Comparison of ENCODE assay signal across 10 cellular contexts in the genomic region with DNA sequence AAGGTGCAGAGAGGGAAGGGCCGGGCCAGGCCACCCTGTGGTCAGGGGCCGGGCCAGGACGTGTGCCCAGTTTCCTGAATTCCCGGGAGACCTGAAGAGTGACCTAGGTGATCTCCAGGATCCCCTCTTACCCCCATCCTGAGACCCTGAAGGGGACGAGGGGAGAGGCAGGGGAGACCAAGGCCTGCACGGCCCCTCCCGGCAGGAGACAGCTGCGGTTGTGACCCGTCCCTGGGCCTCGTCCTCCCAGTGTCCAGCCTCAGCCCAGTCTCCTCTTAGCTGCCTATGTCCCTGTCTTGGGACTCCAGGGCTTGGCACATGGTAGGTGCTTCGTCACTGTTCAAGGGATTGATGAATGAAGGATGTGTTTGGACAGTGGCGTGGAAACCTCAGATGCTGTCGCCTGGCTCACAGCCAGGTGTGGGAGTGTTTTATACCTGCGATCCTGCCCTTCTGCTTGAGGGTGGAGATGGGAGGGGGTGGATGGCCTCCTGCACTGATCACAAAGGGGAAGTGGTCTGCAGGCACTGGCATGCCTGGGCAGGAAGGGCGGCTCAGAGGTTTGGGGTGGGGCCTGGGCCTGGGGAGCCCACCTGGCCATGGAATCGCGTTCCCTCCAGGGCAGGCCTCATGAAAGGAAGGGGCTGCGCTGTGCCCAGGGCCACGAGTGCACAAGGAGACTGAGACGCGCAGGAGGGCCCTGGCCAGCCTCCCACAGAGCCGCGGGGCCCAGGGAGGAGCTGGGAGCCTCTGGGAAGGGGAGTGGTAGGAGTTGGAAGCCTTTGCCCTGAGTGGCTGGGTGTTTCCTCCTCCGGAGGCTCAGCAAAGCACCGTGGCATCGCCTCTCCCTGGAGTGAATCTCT. TPM values are rescaled to one million over a fixed set of nuclear protein-coding genes. Genes with fewer than 3 reads are reported as not detected.
DNase-seq lines count a peak whose midpoint lies in the region; ATAC-seq and TF ChIP-seq lines count a peak whose summit lies in the region.
"Had no signal": no experiment of that assay in that cellular context is flagged by ENCODE, and none has a peak within 500 bp of the region (broad histone marks: within the 10 kb centered on the region; RNA-seq: fewer than 3 reads in every experiment).

No MANE protein-coding gene starts in this region.

- H2AK5ac ChIP-seq in mesenchymal stem cell (ENCODE audit: low read length, severe bottlenecking), result no peak overlapping the region

- no peak overlapping the region for H2BK15ac ChIP-seq in mesenchymal stem cell (ENCODE audit: low read depth, poor library complexity, severe bottlenecking)

- peak; percentile 43 for DNase-seq in DMS153 (lab: John Stamatoyannopoulos, UW)
- peak; percentile 48 for DNase-seq in MV-4-11 (lab: John Stamatoyannopoulos, UW)
- peak; percentile 84 for DNase-seq in RWPE1 (ENCODE audit: low spot score)
- no peak for DNase-seq in mesenchymal stem cell
- DNase-seq in amniotic stem cell (lab: John Stamatoyannopoulos, UW), result no peak
- no peak for DNase-seq in left lobe of liver (ENCODE audit: low spot score)
- DNase-seq in RKO (ENCODE audit: low spot score), result no peak
- DNase-seq in OCI-M1 (lab: John Stamatoyannopoulos, UW), result no peak
- DNase-seq: CD4-positive, CD25-positive, alpha-beta regulatory T cell had no signal

- 91% methylated on average over 26 of the region's 26 CpGs for WGBS in mesenchymal stem cell

- H2AFZ ChIP-seq in mesenchymal stem cell (ENCODE audit: low read depth, low read length), result no peak overlapping the region

- peaks cover 38% of the 10 kb centered on the region for H3K4me1 ChIP-seq in mesenchymal stem cell (ENCODE audit: control insufficient read depth, insufficient read depth, low read depth, low read length)

- H4K8ac ChIP-seq in mesenchymal stem cell (ENCODE audit: low read length), result no peak overlapping the region

- H3K18ac ChIP-seq in mesenchymal stem cell (ENCODE audit: low read depth in 1 of 2, low read length in 2 of 2), result peak overlapping the region in 1 of 2 experiments; percentile 14

- H2BK120ac ChIP-seq in mesenchymal stem cell (ENCODE audit: low read depth, low read length), result no peak overlapping the region

- H3K27ac ChIP-seq in RWPE1, result peak overlapping the region; percentile 96
- H3K27ac ChIP-seq in mesenchymal stem cell (ENCODE audit: low read length, poor library complexity, severe bottlenecking), result no peak overlapping the region
- H3K27ac ChIP-seq: SK-N-MC had no signal

- H3K4me2 ChIP-seq in mesenchymal stem cell (ENCODE audit: low read length, poor library complexity, severe bottlenecking), result no peak overlapping the region

- TF ChIP-seq CTCF in RWPE1 (conservative IDR thresholded peaks at IDR 0.05; ENCODE audit: low read depth), result no peak

- H3K79me1 ChIP-seq in mesenchymal stem cell (replicated peaks; ENCODE audit: low read length, poor library complexity, severe bottlenecking), result peaks cover 21% of the 10 kb centered on the region

- H2BK5ac ChIP-seq in mesenchymal stem cell (ENCODE audit: low read depth, low read length, poor library complexity, severe bottlenecking), result no peak overlapping the region

- H3K23ac ChIP-seq in mesenchymal stem cell (ENCODE audit: low read length in 2 of 2), result peak overlapping the region in 1 of 2 experiments; percentile 28

- peaks cover 0 to 21% of the 10 kb centered on the region in 2 experiments for H3K27me3 ChIP-seq in mesenchymal stem cell (ENCODE audit: control insufficient read depth in 1 of 2, insufficient read depth in 1 of 2, low read length in 2 of 2)

- no peak overlapping the region for H3K9ac ChIP-seq in mesenchymal stem cell (ENCODE audit: low read length)

- POLR2A ChIA-PET in RWPE1 (lab: Yijun Ruan, JAX; ENCODE audit: low non-redundant PET), result interaction anchor here (0.7 kb wide), 1 partner anchor 18 kb away, joined by 3 read pairs; no protein-coding TSS in a partner anchor

- peak overlapping the region in 1 of 2 experiments; percentile 63 for H3K14ac ChIP-seq in mesenchymal stem cell (ENCODE audit: low read length in 2 of 2)

- no peak for ATAC-seq in left lobe of liver

- H3K36me3 ChIP-seq in mesenchymal stem cell (ENCODE audit: control insufficient read depth in 1 of 2, insufficient read depth in 2 of 2, low read depth in 1 of 2, low read length in 2 of 2), result peaks cover 0 to 54% of the 10 kb centered on the region in 2 experiments

- peak overlapping the region in 1 of 2 experiments; percentile 74 for H2BK12ac ChIP-seq in mesenchymal stem cell (ENCODE audit: low read length in 2 of 2)

- CTCF ChIA-PET in RWPE1 (lab: Yijun Ruan, JAX), result interaction anchor here (0.6 to 1.0 kb wide), 2 partner anchors 29 to 362 kb away, joined by 3 to 4 read pairs; no protein-coding TSS in a partner anchor

- no peaks in the 10 kb centered on the region for H3K9me3 ChIP-seq in mesenchymal stem cell (ENCODE audit: control insufficient read depth, low read length)

- H4K91ac ChIP-seq in mesenchymal stem cell (ENCODE audit: low read length), result peak overlapping the region; percentile 37

- no peak overlapping the region for H3K4me3 ChIP-seq in mesenchymal stem cell (ENCODE audit: insufficient read depth in 1 of 2, low read depth in 1 of 2, low read length in 2 of 2)
- H3K4me3 ChIP-seq: SK-N-MC had no signal

- H3K4ac ChIP-seq in mesenchymal stem cell (ENCODE audit: low read depth in 1 of 2, low read length in 2 of 2), result no peak overlapping the region

RNA-seq across cellular contexts. Expression of gene SH3TC1, which starts 6.9 kb away (rescaled TPM):
- polyA plus RNA-seq in mesenchymal stem cell (2013, experiment 1 of 2), result 8.0 TPM
- 7.6 TPM for polyA plus RNA-seq in mesenchymal stem cell (2013, experiment 2 of 2)
- total RNA-seq in left lobe of liver, result 33.3 TPM

RNA-seq across cellular contexts. Expression of gene ABLIM2, which starts 47.4 kb away (rescaled TPM):
- polyA plus RNA-seq in mesenchymal stem cell (2013, experiment 1 of 2), result 0.06 TPM
- 0.04 TPM for polyA plus RNA-seq in mesenchymal stem cell (2013, experiment 2 of 2)
- total RNA-seq in left lobe of liver, result 3.6 TPM

Comparison
In these comparisons a context has a peak if more than half of its experiments do, and no peak if none do; other contexts are left out.
1. DNase-seq: peak in DMS153 (single experiment), MV-4-11 (single experiment) and RWPE1 (single experiment); none in mesenchymal stem cell (single experiment), amniotic stem cell (single experiment), left lobe of liver (single experiment), RKO (single experiment) and OCI-M1 (single experiment).